In the genomic region with DNA sequence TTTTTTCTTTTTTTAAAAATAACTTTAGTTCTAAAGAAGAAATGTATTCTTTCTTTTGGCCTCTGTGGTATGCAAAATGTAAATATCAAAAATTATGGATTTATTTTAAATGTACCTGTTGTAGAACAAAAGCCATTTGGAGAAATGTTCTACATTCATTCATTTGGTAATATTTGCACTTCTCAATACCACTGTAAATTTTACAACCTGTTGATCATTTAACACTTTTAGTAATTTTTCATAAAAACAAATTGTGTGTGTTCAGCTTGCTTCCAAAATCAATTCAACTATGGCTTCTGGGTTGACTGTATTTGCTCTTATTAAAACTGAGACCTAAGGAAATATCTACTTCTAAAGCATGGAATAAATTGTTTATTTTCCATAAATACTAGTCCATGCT, we compare ENCODE assay signal across 1 cellular context.
TF ChIP-seq lines count a peak whose summit lies in the region.

No MANE protein-coding gene starts in this region.

TF ChIP-seq in HepG2, 621 proteins besides CTCF, POLR2A, EP300 and RAD21:
- TF ChIP-seq ZNF709 (CRISPR knock-in tag; IDR thresholded peaks at IDR 0.05) (no peak), PPARG (CRISPR knock-in tag; conservative IDR thresholded peaks at IDR 0.05) (no peak), PHF8 (CRISPR knock-in tag; IDR thresholded peaks at IDR 0.05) (no peak), CENPBD1 (CRISPR knock-in tag; IDR thresholded peaks at IDR 0.05; ENCODE audit: borderline replicate concordance, low read depth) (no peak)
